ENCODE assay signal across 1 cellular context in the genomic region with DNA sequence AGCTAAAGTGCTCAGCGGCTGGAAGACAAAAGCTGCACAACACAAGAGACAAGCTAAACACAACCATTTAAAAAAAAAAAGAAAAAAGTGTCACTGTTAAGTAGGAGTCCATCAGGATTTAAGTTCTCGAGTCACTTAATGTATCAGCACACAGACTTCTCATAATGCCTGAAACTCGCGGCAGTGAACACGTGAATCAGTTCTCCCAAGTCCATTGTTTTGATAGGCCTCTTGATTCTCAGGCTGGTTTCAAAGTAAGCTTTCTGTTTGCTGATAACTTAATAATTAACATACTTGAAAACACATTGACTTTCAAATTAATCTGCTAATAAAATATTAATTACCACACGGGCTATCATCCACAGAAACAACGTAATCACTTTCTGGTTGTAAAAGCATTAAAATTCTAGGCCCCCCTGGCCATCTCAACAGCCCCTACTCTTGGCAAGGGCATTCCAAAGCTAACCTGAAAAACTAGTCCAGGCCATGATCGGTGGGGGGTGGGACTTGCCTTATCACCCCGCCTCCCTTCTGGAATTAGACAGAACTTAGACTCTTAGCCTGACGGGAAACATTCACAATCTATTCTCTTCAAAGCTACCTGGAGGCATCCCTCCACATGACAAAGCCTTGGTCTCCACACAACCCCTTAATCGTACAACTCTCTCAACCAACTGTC.
TF ChIP-seq lines count a peak whose summit lies in the region.

No MANE protein-coding gene starts in this region.

TF ChIP-seq in HepG2, 621 proteins besides CTCF, POLR2A, EP300 and RAD21:
- TF ChIP-seq, protein P1, sequence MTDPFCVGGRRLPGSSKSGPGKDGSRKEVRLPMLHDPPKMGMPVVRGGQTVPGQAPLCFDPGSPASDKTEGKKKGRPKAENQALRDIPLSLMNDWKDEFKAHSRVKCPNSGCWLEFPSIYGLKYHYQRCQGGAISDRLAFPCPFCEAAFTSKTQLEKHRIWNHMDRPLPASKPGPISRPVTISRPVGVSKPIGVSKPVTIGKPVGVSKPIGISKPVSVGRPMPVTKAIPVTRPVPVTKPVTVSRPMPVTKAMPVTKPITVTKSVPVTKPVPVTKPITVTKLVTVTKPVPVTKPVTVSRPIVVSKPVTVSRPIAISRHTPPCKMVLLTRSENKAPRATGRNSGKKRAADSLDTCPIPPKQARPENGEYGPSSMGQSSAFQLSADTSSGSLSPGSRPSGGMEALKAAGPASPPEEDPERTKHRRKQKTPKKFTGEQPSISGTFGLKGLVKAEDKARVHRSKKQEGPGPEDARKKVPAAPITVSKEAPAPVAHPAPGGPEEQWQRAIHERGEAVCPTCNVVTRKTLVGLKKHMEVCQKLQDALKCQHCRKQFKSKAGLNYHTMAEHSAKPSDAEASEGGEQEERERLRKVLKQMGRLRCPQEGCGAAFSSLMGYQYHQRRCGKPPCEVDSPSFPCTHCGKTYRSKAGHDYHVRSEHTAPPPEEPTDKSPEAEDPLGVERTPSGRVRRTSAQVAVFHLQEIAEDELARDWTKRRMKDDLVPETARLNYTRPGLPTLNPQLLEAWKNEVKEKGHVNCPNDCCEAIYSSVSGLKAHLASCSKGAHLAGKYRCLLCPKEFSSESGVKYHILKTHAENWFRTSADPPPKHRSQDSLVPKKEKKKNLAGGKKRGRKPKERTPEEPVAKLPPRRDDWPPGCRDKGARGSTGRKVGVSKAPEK (CRISPR knock-in tag; IDR thresholded peaks at IDR 0.05; ENCODE audit: borderline replicate concordance): no peak
- TF ChIP-seq KDM4B (CRISPR knock-in tag; IDR thresholded peaks at IDR 0.05) (no peak), BORCS8-MEF2B (CRISPR knock-in tag; IDR thresholded peaks at IDR 0.05) (no peak)
